ENCODE assay signal across 8 cellular contexts in genomic region chr15:62940755-62941361, GRCh38.
A peak's percentile ranks its signal among the peaks of the same experiment; 100 is the strongest.
DNase-seq lines count a peak whose midpoint lies in the region; ATAC-seq and TF ChIP-seq lines count a peak whose summit lies in the region.

No MANE protein-coding gene starts in this region.

- no peaks in the 10 kb centered on the region for H3K36me3 Mint-ChIP-seq in MCF 10A (ENCODE audit: insufficient read depth, unreplicated experiment)

- no peaks in the 10 kb centered on the region for H3K27me3 ChIP-seq in layer of hippocampus (ENCODE audit: control insufficient read depth, insufficient read depth, low read length)

- no peak for ATAC-seq in HG03095 (IDR thresholded peaks at IDR 0.05; ENCODE audit: unreplicated experiment)
- ATAC-seq in GM18511 (IDR thresholded peaks at IDR 0.05; ENCODE audit: unreplicated experiment) = no peak

- H3K27me3 Mint-ChIP-seq in MCF 10A (ENCODE audit: insufficient read depth, unreplicated experiment) = no peaks in the 10 kb centered on the region

- intact Hi-C loops in MCF 10A (cut with micrococcal nuclease) = loop anchor here (5.0 kb wide), 1 partner anchor 39 kb away; no protein-coding TSS in a partner anchor

- H3K4me3 Mint-ChIP-seq in MCF 10A (ENCODE audit: unreplicated experiment) = no peak overlapping the region

- no peaks in the 10 kb centered on the region for H3K9me3 Mint-ChIP-seq in MCF 10A (ENCODE audit: unreplicated experiment)

- BruUV-seq in MCF 10A (replicated peaks; lab: Mats Ljungman, UMichigan) = no TSS peak

- CTCF ChIA-PET in MCF 10A (lab: Yijun Ruan, JAX) = interaction anchor here (0.6 to 1.4 kb wide), 7 partner anchors 20 to 109 kb away, joined by 3 to 10 read pairs (median 3); no protein-coding TSS in a partner anchor

- H3K27ac Mint-ChIP-seq in MCF 10A (ENCODE audit: low read depth, unreplicated experiment) = peak overlapping the region; percentile 9

- TF ChIP-seq CTCF in MCF 10A (IDR thresholded peaks at IDR 0.05; ENCODE audit: unreplicated experiment) = no peak

- peak; percentile 90 for DNase-seq in AG08396 (ENCODE audit: low spot score)
- peak; percentile 85 for DNase-seq in HS-27A (ENCODE audit: low read depth)
- DNase-seq in MCF 10A (ENCODE audit: unreplicated experiment) = peak; percentile 90
- peak in 40 of 49 donors; percentile 8 to 92 (median 38) for DNase-seq in substantia nigra (lab: John Stamatoyannopoulos, UW)
- DNase-seq in activated gamma-delta T cell (lab: John Stamatoyannopoulos, UW) = no peak

- peaks cover 20% of the 10 kb centered on the region for H3K4me1 Mint-ChIP-seq in MCF 10A (ENCODE audit: insufficient read depth, unreplicated experiment)

- H3K27ac ChIP-seq in layer of hippocampus (ENCODE audit: low read depth, low read length) = peak overlapping the region; percentile 39
- peak overlapping the region; percentile 51 for H3K27ac ChIP-seq in substantia nigra (ENCODE audit: low read depth, low read length, poor library complexity, severe bottlenecking)

- POLR2A ChIA-PET in MCF 10A (lab: Yijun Ruan, JAX) = interaction anchor here (0.8 to 1.4 kb wide), 4 partner anchors 15 to 41 kb away, joined by 3 to 8 read pairs (median 3); no protein-coding TSS in a partner anchor
